In genomic region chrX:15679246-15679645, GRCh38 we compare ENCODE assay signal across 1 cellular context.
TF ChIP-seq lines count a peak whose summit lies in the region.

No MANE protein-coding gene starts in this region.

TF ChIP-seq in K562, 482 proteins besides CTCF, POLR2A, EP300 and RAD21:
- TF ChIP-seq NFIX (CRISPR knock-in tag; IDR thresholded peaks at IDR 0.05; ENCODE audit: low read depth), result peak; percentile 54; the same call in 1 of the 2 replicates
- TF ChIP-seq, protein P1, sequence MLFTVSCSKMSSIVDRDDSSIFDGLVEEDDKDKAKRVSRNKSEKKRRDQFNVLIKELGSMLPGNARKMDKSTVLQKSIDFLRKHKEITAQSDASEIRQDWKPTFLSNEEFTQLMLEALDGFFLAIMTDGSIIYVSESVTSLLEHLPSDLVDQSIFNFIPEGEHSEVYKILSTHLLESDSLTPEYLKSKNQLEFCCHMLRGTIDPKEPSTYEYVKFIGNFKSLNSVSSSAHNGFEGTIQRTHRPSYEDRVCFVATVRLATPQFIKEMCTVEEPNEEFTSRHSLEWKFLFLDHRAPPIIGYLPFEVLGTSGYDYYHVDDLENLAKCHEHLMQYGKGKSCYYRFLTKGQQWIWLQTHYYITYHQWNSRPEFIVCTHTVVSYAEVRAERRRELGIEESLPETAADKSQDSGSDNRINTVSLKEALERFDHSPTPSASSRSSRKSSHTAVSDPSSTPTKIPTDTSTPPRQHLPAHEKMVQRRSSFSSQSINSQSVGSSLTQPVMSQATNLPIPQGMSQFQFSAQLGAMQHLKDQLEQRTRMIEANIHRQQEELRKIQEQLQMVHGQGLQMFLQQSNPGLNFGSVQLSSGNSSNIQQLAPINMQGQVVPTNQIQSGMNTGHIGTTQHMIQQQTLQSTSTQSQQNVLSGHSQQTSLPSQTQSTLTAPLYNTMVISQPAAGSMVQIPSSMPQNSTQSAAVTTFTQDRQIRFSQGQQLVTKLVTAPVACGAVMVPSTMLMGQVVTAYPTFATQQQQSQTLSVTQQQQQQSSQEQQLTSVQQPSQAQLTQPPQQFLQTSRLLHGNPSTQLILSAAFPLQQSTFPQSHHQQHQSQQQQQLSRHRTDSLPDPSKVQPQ (CRISPR knock-in tag; IDR thresholded peaks at IDR 0.05; ENCODE audit: borderline replicate concordance), result no peak
- no peak for TF ChIP-seq NR0B1 (IDR thresholded peaks at IDR 0.05; ENCODE audit: partially characterized antibody)
- TF ChIP-seq NFIC (IDR thresholded peaks at IDR 0.05), result peak; percentile 93
